In the genomic region with DNA sequence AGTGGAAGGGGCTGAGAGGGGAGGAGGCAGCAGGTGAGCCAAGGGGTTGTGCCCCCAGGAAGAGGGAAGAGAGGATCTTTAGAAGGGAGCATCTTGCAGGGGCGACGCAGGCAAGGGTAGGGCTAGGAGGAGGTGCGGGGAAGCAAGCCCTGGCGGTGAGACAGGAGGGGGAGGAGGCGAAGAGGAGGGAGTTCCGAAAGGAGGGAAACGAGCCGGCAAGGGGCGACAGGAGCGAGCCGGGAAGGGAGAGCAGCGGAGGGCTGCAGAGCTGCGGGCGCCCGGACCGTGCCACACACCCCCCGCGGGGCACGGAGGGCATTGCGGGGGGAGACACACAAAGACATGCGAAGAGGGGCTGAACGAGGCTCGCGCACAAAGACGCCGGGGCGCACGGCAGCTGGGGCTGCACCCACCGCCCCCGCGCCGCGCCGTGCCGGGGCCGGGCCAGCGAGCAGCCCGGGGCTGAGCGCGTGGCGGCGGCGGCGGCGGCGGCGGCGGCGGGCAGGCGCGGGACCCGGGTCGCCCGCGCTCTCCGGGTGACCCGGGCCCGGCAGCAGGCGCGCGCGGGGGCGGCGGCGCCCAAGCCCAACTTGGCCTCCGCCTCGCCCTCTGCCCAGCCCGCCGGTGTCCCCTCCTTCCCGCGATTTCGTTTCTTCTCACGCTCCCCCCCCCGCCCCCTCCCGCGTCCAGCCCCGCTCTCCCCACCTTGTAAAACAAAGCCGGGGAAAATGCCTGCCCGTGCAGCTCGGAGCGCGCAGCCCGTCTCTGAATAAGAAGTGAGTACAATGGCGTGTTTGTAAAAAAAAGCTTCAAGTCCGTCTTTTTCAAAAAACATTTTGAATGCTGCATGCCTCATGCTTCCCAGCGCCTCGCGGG, we compare ENCODE assay signal across 9 cellular contexts. TPM values are rescaled to one million over a fixed set of nuclear protein-coding genes. Genes with fewer than 3 reads are reported as not detected.
DNase-seq lines count a peak whose midpoint lies in the region; ATAC-seq, FAIRE-seq and TF ChIP-seq lines count a peak whose summit lies in the region.
"Had no signal": no experiment of that assay in that cellular context is flagged by ENCODE, and none has a peak within 500 bp of the region (broad histone marks: within the 10 kb centered on the region; RNA-seq: fewer than 3 reads in every experiment).

A gene with protein sequence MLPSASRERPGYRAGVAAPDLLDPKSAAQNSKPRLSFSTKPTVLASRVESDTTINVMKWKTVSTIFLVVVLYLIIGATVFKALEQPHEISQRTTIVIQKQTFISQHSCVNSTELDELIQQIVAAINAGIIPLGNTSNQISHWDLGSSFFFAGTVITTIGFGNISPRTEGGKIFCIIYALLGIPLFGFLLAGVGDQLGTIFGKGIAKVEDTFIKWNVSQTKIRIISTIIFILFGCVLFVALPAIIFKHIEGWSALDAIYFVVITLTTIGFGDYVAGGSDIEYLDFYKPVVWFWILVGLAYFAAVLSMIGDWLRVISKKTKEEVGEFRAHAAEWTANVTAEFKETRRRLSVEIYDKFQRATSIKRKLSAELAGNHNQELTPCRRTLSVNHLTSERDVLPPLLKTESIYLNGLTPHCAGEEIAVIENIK (plus strand): TSS at position 206 of the 876 bp plus-strand sequence. CDS start 649 bp downstream, at position 855.

- peak within 1 kb of the TSS; percentile 35 for H3K23ac ChIP-seq in neuronal stem cell (ENCODE audit: low read depth, low read length, poor library complexity)

- H3K36me3 ChIP-seq in ectodermal cell (ENCODE audit: control insufficient read depth, insufficient read depth, low read length): no peaks in the 10 kb centered on the region
- no peaks in the 10 kb centered on the region for H3K36me3 ChIP-seq in neuronal stem cell (replicated peaks in 1 of 2; ENCODE audit: control insufficient read depth in 2 of 2, insufficient read depth in 2 of 2, low read length in 2 of 2)

- H3K9ac ChIP-seq in neuronal stem cell (ENCODE audit: low read depth, low read length, poor library complexity): peak within 1 kb of the TSS; percentile 97

- H3K27me3 ChIP-seq in ectodermal cell (ENCODE audit: control insufficient read depth, insufficient read depth, low read length, poor library complexity, severe bottlenecking) (peaks cover 82% of the 10 kb centered on the region), neuronal stem cell (ENCODE audit: control insufficient read depth in 3 of 3, insufficient read depth in 3 of 3, low read depth in 1 of 3, low read length in 3 of 3) (peaks cover 0 to 53% (median 21%) of the 10 kb centered on the region in 3 experiments)

- H4K8ac ChIP-seq in neuronal stem cell (ENCODE audit: low read depth, low read length): peak within 1 kb of the TSS; percentile 84

- H3K18ac ChIP-seq in neuronal stem cell (ENCODE audit: low read length): peak within 1 kb of the TSS; percentile 96

- H2BK15ac ChIP-seq in neuronal stem cell (ENCODE audit: low read length): peak within 1 kb of the TSS; percentile 27

- no peaks in the 10 kb centered on the region for H3K79me1 ChIP-seq in neuronal stem cell (ENCODE audit: low read depth, low read length)

- DNase-seq in D721Med (ENCODE audit: insufficient read length, low spot score) (peak; percentile 43), NCI-H1092 treated with DMSO at 0.1 percent for 48 hours (lab: John Stamatoyannopoulos, UW) (peak; percentile 16), neuronal stem cell (ENCODE audit: low spot score) (peak; percentile 32), hippocampal formation (lab: John Stamatoyannopoulos, UW) (no peak), OCI-M1 (lab: John Stamatoyannopoulos, UW) (no peak)
- DNase-seq in activated CD4-positive, alpha-beta T cell treated with anti-CD3 and anti-CD28 coated beads, Interleukin-2, amount 50 U/mL, for 48 hours: no peak

- no peak within 1 kb of the TSS for H2BK120ac ChIP-seq in neuronal stem cell (ENCODE audit: low read depth, low read length)

- no peak within 1 kb of the TSS for H3K4ac ChIP-seq in neuronal stem cell (ENCODE audit: low read length)

- no peak within 1 kb of the TSS for H3K27ac ChIP-seq in ectodermal cell (ENCODE audit: insufficient read depth, low read depth, low read length, poor library complexity, severe bottlenecking)
- H3K27ac ChIP-seq in neuronal stem cell (replicated peaks; ENCODE audit: low read length): no peak within 1 kb of the TSS
- H3K27ac ChIP-seq: epithelial cell of prostate had no signal

- FAIRE-seq in D721Med (lab: Jason Lieb, UNC): no peak

- no peaks in the 10 kb centered on the region for H3K9me3 ChIP-seq in ectodermal cell (ENCODE audit: control insufficient read depth, low read length)
- H3K9me3 ChIP-seq in neuronal stem cell (replicated peaks in 1 of 2; ENCODE audit: control insufficient read depth in 2 of 2, insufficient read depth in 1 of 2, low read depth in 1 of 2, low read length in 2 of 2): no peaks in the 10 kb centered on the region

- H3K4me1 ChIP-seq in ectodermal cell (ENCODE audit: control insufficient read depth, insufficient read depth, low read length) (no peaks in the 10 kb centered on the region), neuronal stem cell (ENCODE audit: control insufficient read depth in 2 of 2, insufficient read depth in 1 of 2, low read depth in 1 of 2, low read length in 2 of 2) (peaks cover 0 to 7% of the 10 kb centered on the region in 2 donors)

- peak within 1 kb of the TSS; percentile 83 for H3K14ac ChIP-seq in neuronal stem cell (ENCODE audit: low read length)

- no peak within 1 kb of the TSS for H4K91ac ChIP-seq in neuronal stem cell (ENCODE audit: low read depth, low read length, poor library complexity)

- whole genome bisulfite sequencing in ectodermal cell, 2 experiments: 0% methylated on average over 84 of the region's 88 CpGs
- no CpG with 5 or more reads among the region's 88 CpGs for WGBS in neuronal stem cell (ENCODE audit: extremely low coverage in 2 of 2, insufficient read length in 2 of 2, insufficient replicate concordance in 1 of 2), 2 donors

- H2BK5ac ChIP-seq in neuronal stem cell (ENCODE audit: low read length): no peak within 1 kb of the TSS

- H2AK5ac ChIP-seq in neuronal stem cell (ENCODE audit: low read depth, low read length): peak within 1 kb of the TSS; percentile 24

- H3K4me3 ChIP-seq in ectodermal cell (ENCODE audit: insufficient read depth, low read depth, low read length) (peak within 1 kb of the TSS; percentile 44), neuronal stem cell (ENCODE audit: low read length in 2 of 2) (peak within 1 kb of the TSS; percentile 55 to 94)

- H3K4me2 ChIP-seq in neuronal stem cell (ENCODE audit: insufficient read depth, low read length, poor library complexity, severe bottlenecking): peak within 1 kb of the TSS; percentile 74

- peak within 1 kb of the TSS; percentile 98 for H2AFZ ChIP-seq in neuronal stem cell (ENCODE audit: low read length)

- ATAC-seq in HG03095 (IDR thresholded peaks at IDR 0.05; ENCODE audit: unreplicated experiment): no peak

- no peak for TF ChIP-seq CTCF in D721Med (IDR thresholded peaks at IDR 0.05; ENCODE audit: insufficient read depth, missing control alignments)

- peak within 1 kb of the TSS; percentile 61 for H2BK12ac ChIP-seq in neuronal stem cell (ENCODE audit: low read length)

RNA-seq across cellular contexts. Expression of the gene that starts here (rescaled TPM):
- 1.1 TPM for polyA plus RNA-seq in ectodermal cell (2013, experiment 1 of 4)
- 0.75 TPM for polyA plus RNA-seq in ectodermal cell (2013, experiment 2 of 4)
- 0.85 TPM for polyA plus RNA-seq in ectodermal cell (2013, experiment 3 of 4)
- 1.4 TPM for polyA plus RNA-seq in ectodermal cell (2013, experiment 4 of 4)
- 2.1 TPM for polyA plus RNA-seq in neuronal stem cell (2013, experiment 1 of 2)
- polyA plus RNA-seq in neuronal stem cell (2013, experiment 2 of 2): 2.4 TPM

Comparison
In these comparisons a context has a peak if more than half of its experiments do, and no peak if none do; other contexts are left out.
1. DNase-seq: peak in D721Med (single experiment), NCI-H1092 treated with DMSO at 0.1 percent for 48 hours (single experiment) and neuronal stem cell (single experiment); none in hippocampal formation (0 of 2), OCI-M1 (single experiment) and activated CD4-positive, alpha-beta T cell treated with anti-CD3 and anti-CD28 coated beads, Interleukin-2, amount 50 U/mL, for 48 hours (0 of 2).